Comparison of ENCODE assay signal across 15 cellular contexts in genomic region chr2:109429711-109430265, GRCh38.
DNase-seq lines count a peak whose midpoint lies in the region; ATAC-seq and TF ChIP-seq lines count a peak whose summit lies in the region.
"Had no signal": no experiment of that assay in that cellular context is flagged by ENCODE, and none has a peak within 500 bp of the region (broad histone marks: within the 10 kb centered on the region; RNA-seq: fewer than 3 reads in every experiment).

No MANE protein-coding gene starts in this region.

- ATAC-seq in Panc1 = 0 out of 2 replicates have a peak, but pooled peaks have one; percentile 22
- ATAC-seq in lower lobe of right lung = no peak
- no peak for ATAC-seq in GM18873 (IDR thresholded peaks at IDR 0.05; ENCODE audit: low FRiP score, unreplicated experiment)
- no peak for ATAC-seq in HG03045 (IDR thresholded peaks at IDR 0.05; ENCODE audit: unreplicated experiment)
- ATAC-seq in GM21825 (IDR thresholded peaks at IDR 0.05; ENCODE audit: unreplicated experiment) = no peak
- ATAC-seq: HCT116 had no signal

- no peaks in the 10 kb centered on the region for H3K4me1 ChIP-seq in Panc1 (ENCODE audit: control insufficient read depth, insufficient read depth, low read length)
- H3K4me1 ChIP-seq in lower lobe of right lung = no peaks in the 10 kb centered on the region
- H3K4me1 ChIP-seq in sigmoid colon = peaks cover 0 to 13% (median 5%) of the 10 kb centered on the region in 4 donors
- no peaks in the 10 kb centered on the region for H3K4me1 ChIP-seq in colonic mucosa

- in situ Hi-C loops in Panc1 (cut with HindIII; ENCODE audit: low pct_unique_long_range_greater_than_20kb, low sequenced_read_pairs) = no loop called here

- CTCF ChIA-PET in Panc1 (lab: Charles Lee) = no interaction called here

- TF ChIP-seq EP300 in sigmoid colon (IDR thresholded peaks at IDR 0.05) = no peak

- no peak overlapping the region for H3K9ac ChIP-seq in colonic mucosa (ENCODE audit: low read depth in 2 of 2, low read length in 2 of 2)
- H3K9ac ChIP-seq: BLaER1 treated with 17β-estradiol and CSF1 and Interleukin-3, amounts not matched to agents 10 nM and 100 nM; GM23248 had no signal

- 86 to 87% methylated on average over 14 of the region's 14 CpGs for WGBS in sigmoid colon, 2 donors

- H3K4me3 ChIP-seq in Panc1 (ENCODE audit: low read depth in 2 of 2, low read length in 2 of 2) (no peak overlapping the region), WERI-Rb-1 (ENCODE audit: low read depth, low read length) (no peak overlapping the region), lower lobe of right lung (no peak overlapping the region), sigmoid colon (no peak overlapping the region), colonic mucosa (no peak overlapping the region)
- H3K4me3 ChIP-seq: BLaER1 treated with 17β-estradiol and CSF1 and Interleukin-3, amounts not matched to agents 10 nM and 100 nM; GM23248 had no signal

- BruUV-seq in Panc1 (replicated peaks; lab: Mats Ljungman, UMichigan) = no TSS peak

- no peaks in the 10 kb centered on the region for H3K36me3 ChIP-seq in Panc1 (ENCODE audit: control insufficient read depth, insufficient read depth, low read length)
- no peaks in the 10 kb centered on the region for H3K36me3 ChIP-seq in WERI-Rb-1
- H3K36me3 ChIP-seq in lower lobe of right lung = peaks cover 4% of the 10 kb centered on the region
- peaks cover 0 to 15% (median 0%) of the 10 kb centered on the region in 4 donors for H3K36me3 ChIP-seq in sigmoid colon
- no peaks in the 10 kb centered on the region for H3K36me3 ChIP-seq in colonic mucosa

- DNase-seq in Panc1 (ENCODE audit: low read depth, low spot score) (no peak), WERI-Rb-1 (peak; percentile 4), lower lobe of right lung (peak; percentile 36), sigmoid colon (peak; percentile 61), colonic mucosa (no peak)
- DNase-seq: ACHN; CD4-positive, CD25-positive, alpha-beta regulatory T cell; DMS53; GF-D8; GM23248 had no signal

- intact Hi-C loops in Panc1 (cut with micrococcal nuclease; ENCODE audit: unreplicated experiment) (no loop called here), lower lobe of right lung (cut with DNase I) (no loop called here), sigmoid colon (cut with DNase I) (no loop called here), colonic mucosa (cut with DNase I) (no loop called here)

- TF ChIP-seq POLR2A in sigmoid colon (IDR thresholded peaks at IDR 0.05) = no peak

- POLR2A ChIA-PET in Panc1 (lab: Charles Lee) = no interaction called here

- no peak overlapping the region for H3K27ac ChIP-seq in Panc1 (ENCODE audit: low read length)
- H3K27ac ChIP-seq in WERI-Rb-1 = no peak overlapping the region
- no peak overlapping the region for H3K27ac ChIP-seq in lower lobe of right lung
- H3K27ac ChIP-seq in sigmoid colon = no peak overlapping the region
- no peak overlapping the region for H3K27ac ChIP-seq in colonic mucosa
- H3K27ac ChIP-seq: BLaER1 treated with 17β-estradiol and CSF1 and Interleukin-3, amounts not matched to agents 10 nM and 100 nM; GM23248 had no signal

- TF ChIP-seq CTCF in Panc1 (IDR thresholded peaks at IDR 0.05) (no peak), WERI-Rb-1 (IDR thresholded peaks at IDR 0.05; ENCODE audit: low read depth, low read length) (no peak), lower lobe of right lung (IDR thresholded peaks at IDR 0.05) (no peak), sigmoid colon (IDR thresholded peaks at IDR 0.05) (no peak), colonic mucosa (IDR thresholded peaks at IDR 0.05) (no peak)

- H3K9me3 ChIP-seq in Panc1 (ENCODE audit: control insufficient read depth, insufficient read depth, low read depth, low read length) (no peaks in the 10 kb centered on the region), WERI-Rb-1 (ENCODE audit: severe bottlenecking) (no peaks in the 10 kb centered on the region), lower lobe of right lung (no peaks in the 10 kb centered on the region), sigmoid colon (no peaks in the 10 kb centered on the region), colonic mucosa (no peaks in the 10 kb centered on the region)

- H3K27me3 ChIP-seq in Panc1 (ENCODE audit: control insufficient read depth, insufficient read depth, low read length) = no peaks in the 10 kb centered on the region
- H3K27me3 ChIP-seq in WERI-Rb-1 (ENCODE audit: insufficient read depth, low read depth, severe bottlenecking) = no peaks in the 10 kb centered on the region
- H3K27me3 ChIP-seq in lower lobe of right lung (ENCODE audit: low read depth) = no peaks in the 10 kb centered on the region
- no peaks in the 10 kb centered on the region for H3K27me3 ChIP-seq in sigmoid colon
- H3K27me3 ChIP-seq in colonic mucosa = no peaks in the 10 kb centered on the region
- H3K27me3 ChIP-seq: BLaER1 treated with 17β-estradiol and CSF1 and Interleukin-3, amounts not matched to agents 10 nM and 100 nM had no signal

Comparison
In these comparisons a context has a peak if more than half of its experiments do, and no peak if none do; other contexts are left out.
1. DNase-seq: peak in WERI-Rb-1 (single experiment), lower lobe of right lung (single experiment) and sigmoid colon (single experiment); none in Panc1 (single experiment) and colonic mucosa (single experiment).